13 cellular contexts compared by ENCODE assay signal in the genomic region with DNA sequence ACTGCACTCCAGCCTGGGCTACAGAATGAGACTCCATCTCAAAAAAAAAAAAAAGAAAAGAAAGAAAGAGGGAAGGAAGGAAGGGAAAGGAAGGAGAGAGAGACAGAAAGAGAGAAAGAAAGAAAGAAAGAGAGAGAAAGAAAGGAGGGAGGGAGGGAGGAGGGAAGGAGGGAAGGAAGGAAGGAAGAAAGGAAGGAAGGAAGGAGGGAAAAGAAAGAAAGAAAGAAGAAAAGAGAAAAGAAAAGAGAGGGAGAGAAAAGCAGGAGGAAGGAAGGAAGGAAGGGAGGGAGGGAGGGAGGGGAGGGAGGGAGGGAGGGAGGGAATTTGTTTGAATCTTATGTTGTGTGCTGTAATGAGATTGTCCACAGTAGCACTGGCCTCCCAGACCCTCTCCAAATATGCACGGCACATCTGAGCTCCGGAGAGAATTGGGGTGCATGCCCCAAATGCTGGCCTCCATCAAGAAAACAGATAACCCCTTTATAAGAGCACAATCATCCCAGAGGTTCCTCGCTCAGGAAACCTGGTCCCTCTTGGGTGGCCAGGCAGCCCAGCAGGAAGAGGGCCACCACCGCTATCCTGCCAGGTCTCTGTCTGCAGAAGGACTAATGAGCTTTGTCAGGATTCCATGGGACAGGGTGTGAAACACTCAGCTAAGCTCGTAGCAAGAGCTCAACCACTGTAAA. TPM values are rescaled to one million over a fixed set of nuclear protein-coding genes. Genes with fewer than 3 reads are reported as not detected.
A peak's percentile ranks its signal among the peaks of the same experiment; 100 is the strongest.
DNase-seq lines count a peak whose midpoint lies in the region; ATAC-seq and TF ChIP-seq lines count a peak whose summit lies in the region.
"Had no signal": no experiment of that assay in that cellular context is flagged by ENCODE, and none has a peak within 500 bp of the region (broad histone marks: within the 10 kb centered on the region; RNA-seq: fewer than 3 reads in every experiment).

No MANE protein-coding gene starts in this region.

- intact Hi-C loops in posterior vena cava (cut with DNase I): no loop called here

- peaks cover 2% of the 10 kb centered on the region for H3K4me1 ChIP-seq in endodermal cell (ENCODE audit: control insufficient read depth, insufficient read depth, low read length)

- H3K27ac Mint-ChIP-seq in activated T-cell treated with anti-CD3 and anti-CD28 coated beads, Interleukin-2, amount 50 U/mL, for 24 hours: peak overlapping the region; percentile 98
- H3K27ac Mint-ChIP-seq in T-cell (peak overlapping the region; percentile 95 to 99), endodermal cell (no peak overlapping the region)
- H3K27ac Mint-ChIP-seq in stimulated activated naive B cell treated with anti-CD40 and anti-IgM and Interleukin-4, amounts not matched to agents 10 μg/mL and 1 μg/mL and 100 μg/mL, for 72 hours: peak overlapping the region; percentile 98

- H3K9me3 ChIP-seq in endodermal cell (ENCODE audit: control insufficient read depth, low read length): no peaks in the 10 kb centered on the region
- H3K9me3 ChIP-seq: thyroid gland had no signal

- H3K27ac ChIP-seq in endodermal cell (ENCODE audit: low read depth, low read length): peak overlapping the region; percentile 48

- H3K36me3 ChIP-seq in endodermal cell (ENCODE audit: control insufficient read depth, insufficient read depth, low read length): no peaks in the 10 kb centered on the region
- H3K36me3 ChIP-seq: thyroid gland had no signal

- no peaks in the 10 kb centered on the region for H3K27me3 ChIP-seq in endodermal cell (ENCODE audit: control insufficient read depth, insufficient read depth, low read length, poor library complexity, severe bottlenecking)
- H3K27me3 ChIP-seq: thyroid gland had no signal

- POLR2A ChIA-PET in T-cell (lab: Charles Lee): interaction anchor here (0.5 to 3.7 kb wide), 7 partner anchors 8 to 1136 kb away, joined by 3 to 108 read pairs (median 5); partner anchors contain the start of gene EIF1 (in 2 of the 2)
- POLR2A ChIA-PET in GM10248 (lab: Yijun Ruan, JAX): interaction anchor here (1.7 to 5.2 kb wide), 2 partner anchors 11 to 17 kb away, joined by 8 to 134 read pairs; partner anchors contain the start of gene EIF1

- TF ChIP-seq CTCF in endodermal cell (conservative IDR thresholded peaks at IDR 0.05): no peak
- no peak for TF ChIP-seq CTCF in GM10248 (IDR thresholded peaks at IDR 0.05; ENCODE audit: control extremely low read depth, extremely low read depth, low read depth, missing control alignments)

- ATAC-seq in T-cell (replicated peaks in 1 of 4): no peak
- ATAC-seq in stimulated activated naive B cell treated with anti-CD40 and anti-IgM and Interleukin-4, amounts not matched to agents 10 μg/mL and 1 μg/mL and 100 μg/mL, for 72 hours (replicated peaks): no peak
- no peak for ATAC-seq in GM21390 (IDR thresholded peaks at IDR 0.05; ENCODE audit: unreplicated experiment)

- no peaks in the 10 kb centered on the region for H3K9me3 Mint-ChIP-seq in activated T-cell treated with anti-CD3 and anti-CD28 coated beads, Interleukin-2, amount 50 U/mL, for 24 hours
- H3K9me3 Mint-ChIP-seq in T-cell (no peaks in the 10 kb centered on the region), endodermal cell (peaks cover 10% of the 10 kb centered on the region)
- H3K9me3 Mint-ChIP-seq in stimulated activated naive B cell treated with anti-CD40 and anti-IgM and Interleukin-4, amounts not matched to agents 10 μg/mL and 1 μg/mL and 100 μg/mL, for 72 hours: peaks cover 4% of the 10 kb centered on the region in 2 donors

- H3K27me3 Mint-ChIP-seq in activated T-cell treated with anti-CD3 and anti-CD28 coated beads, Interleukin-2, amount 50 U/mL, for 24 hours: no peaks in the 10 kb centered on the region
- H3K27me3 Mint-ChIP-seq in T-cell (no peaks in the 10 kb centered on the region), endodermal cell (ENCODE audit: insufficient read depth) (peaks cover 10% of the 10 kb centered on the region)
- no peaks in the 10 kb centered on the region for H3K27me3 Mint-ChIP-seq in stimulated activated naive B cell treated with anti-CD40 and anti-IgM and Interleukin-4, amounts not matched to agents 10 μg/mL and 1 μg/mL and 100 μg/mL, for 72 hours

- CTCF ChIA-PET in T-cell (lab: Charles Lee): interaction anchor here (0.5 to 3.6 kb wide), 9 partner anchors 9 to 1279 kb away, joined by 3 to 60 read pairs (median 7); partner anchors contain the start of gene EIF1 (in 2 of the 2)
- CTCF ChIA-PET in GM10248 (lab: Yijun Ruan, JAX): interaction anchor here (1.0 to 8.6 kb wide), 7 partner anchors 12 to 131 kb away, joined by 3 to 118 read pairs (median 24); partner anchors contain the start of gene EIF1

- peak overlapping the region; percentile 81 for H3K4me3 Mint-ChIP-seq in activated T-cell treated with anti-CD3 and anti-CD28 coated beads, Interleukin-2, amount 50 U/mL, for 24 hours
- H3K4me3 Mint-ChIP-seq in T-cell (peak overlapping the region in 1 of 3 donors; percentile 79), endodermal cell (no peak overlapping the region)
- H3K4me3 Mint-ChIP-seq in stimulated activated naive B cell treated with anti-CD40 and anti-IgM and Interleukin-4, amounts not matched to agents 10 μg/mL and 1 μg/mL and 100 μg/mL, for 72 hours: peak overlapping the region in 1 of 2 donors; percentile 81
- H3K4me3 Mint-ChIP-seq: neural crest cell had no signal

- 71 to 79% methylated on average over 5 of the region's 5 CpGs for WGBS in endodermal cell (ENCODE audit: insufficient coverage in 1 of 2, insufficient read length in 1 of 2), 2 experiments

- H3K4me3 ChIP-seq in endodermal cell (ENCODE audit: low read length): no peak overlapping the region
- H3K4me3 ChIP-seq: thyroid gland had no signal

- H3K4me1 Mint-ChIP-seq in activated T-cell treated with anti-CD3 and anti-CD28 coated beads, Interleukin-2, amount 50 U/mL, for 24 hours (ENCODE audit: low read depth): peaks cover 42% of the 10 kb centered on the region
- H3K4me1 Mint-ChIP-seq in T-cell (peaks cover 28 to 45% (median 34%) of the 10 kb centered on the region in 3 donors), endodermal cell (peaks cover 27% of the 10 kb centered on the region)
- H3K4me1 Mint-ChIP-seq in stimulated activated naive B cell treated with anti-CD40 and anti-IgM and Interleukin-4, amounts not matched to agents 10 μg/mL and 1 μg/mL and 100 μg/mL, for 72 hours: peaks cover 30 to 53% of the 10 kb centered on the region in 2 donors

- H3K36me3 Mint-ChIP-seq in activated T-cell treated with anti-CD3 and anti-CD28 coated beads, Interleukin-2, amount 50 U/mL, for 24 hours (ENCODE audit: low read depth): no peaks in the 10 kb centered on the region
- H3K36me3 Mint-ChIP-seq in T-cell (no peaks in the 10 kb centered on the region), endodermal cell (ENCODE audit: low read depth) (no peaks in the 10 kb centered on the region)
- H3K36me3 Mint-ChIP-seq in stimulated activated naive B cell treated with anti-CD40 and anti-IgM and Interleukin-4, amounts not matched to agents 10 μg/mL and 1 μg/mL and 100 μg/mL, for 72 hours: peaks cover 3 to 4% of the 10 kb centered on the region in 2 donors

- no peak for DNase-seq in activated T-cell treated with anti-CD3 and anti-CD28 coated beads, Interleukin-2, amount 50 U/mL, for 24 hours
- DNase-seq in activated T-cell treated with anti-CD3 and anti-CD28 coated beads, Interleukin-2, amount 50 U/mL, for 1 hour: no peak
- DNase-seq in T-cell (no peak), endodermal cell (peak; percentile 66), posterior vena cava (ENCODE audit: low spot score) (no peak), GM10248 (ENCODE audit: extremely low spot score) (no peak)
- DNase-seq in stimulated activated naive B cell treated with anti-CD40 and anti-IgM and Interleukin-4, amounts not matched to agents 10 μg/mL and 1 μg/mL and 100 μg/mL, for 72 hours: no peak
- DNase-seq: activated CD8-positive, alpha-beta memory T cell treated with anti-CD3 and anti-CD28 coated beads, Interleukin-2, amount 50 U/mL, for 48 hours; left colon; NCI-H748 treated with DMSO at 0.1 percent for 48 hours had no signal

- no peak overlapping the region for H3K9ac ChIP-seq in endodermal cell (ENCODE audit: extremely low read depth, low read length, poor library complexity, severe bottlenecking)

RNA-seq across cellular contexts. Expression of gene EIF1, which starts 8.8 kb away (rescaled TPM):
- total RNA-seq in T-cell: 1,000 to 10,000 TPM in 2 of 5 donors, 100 to 1,000 TPM in 3; 962 to 2,431 (median 988) TPM
- 100 to 1,000 TPM; 526 to 573 TPM for total RNA-seq in endodermal cell
- 718 TPM for polyA plus RNA-seq in endodermal cell (2013, experiment 1 of 2)
- polyA plus RNA-seq in endodermal cell (2013, experiment 2 of 2): 619 TPM
- total RNA-seq in posterior vena cava: 100 to 1,000 TPM; 694 to 760 TPM

RNA-seq across cellular contexts. Expression of gene GAST, which starts 32.2 kb away (rescaled TPM):
- total RNA-seq in T-cell (not detected), endodermal cell (not detected), posterior vena cava (not detected)
- not detected for polyA plus RNA-seq in endodermal cell (2013, experiment 1 of 2)
- polyA plus RNA-seq in endodermal cell (2013, experiment 2 of 2): not detected
- total RNA-seq: left colon, neural crest cell, thyroid gland had no signal

RNA-seq across cellular contexts. Expression of gene HAP1, which starts 54.6 kb away (rescaled TPM):
- total RNA-seq in T-cell: under 1 TPM in 3 of 5 donors, not detected in 2; 0.49 to 0.63 (median 0.53) TPM
- total RNA-seq in endodermal cell: 1 to 10 TPM; 1.7 TPM
- polyA plus RNA-seq in endodermal cell (2013, experiment 1 of 2): 0.82 TPM
- 0.66 TPM for polyA plus RNA-seq in endodermal cell (2013, experiment 2 of 2)
- total RNA-seq in posterior vena cava: under 1 TPM in 1 of 2 donors, not detected in 1; 0.19 TPM

RNA-seq across cellular contexts. Expression of gene KRT17, which starts 55.5 kb away (rescaled TPM):
- total RNA-seq in T-cell (not detected), endodermal cell (not detected), posterior vena cava (1 to 10 TPM; 2.8 to 5.1 TPM)
- 0.36 TPM for polyA plus RNA-seq in endodermal cell (2013, experiment 1 of 2)
- 0.62 TPM for polyA plus RNA-seq in endodermal cell (2013, experiment 2 of 2)
- total RNA-seq: neural crest cell had no signal
